In the genomic region with DNA sequence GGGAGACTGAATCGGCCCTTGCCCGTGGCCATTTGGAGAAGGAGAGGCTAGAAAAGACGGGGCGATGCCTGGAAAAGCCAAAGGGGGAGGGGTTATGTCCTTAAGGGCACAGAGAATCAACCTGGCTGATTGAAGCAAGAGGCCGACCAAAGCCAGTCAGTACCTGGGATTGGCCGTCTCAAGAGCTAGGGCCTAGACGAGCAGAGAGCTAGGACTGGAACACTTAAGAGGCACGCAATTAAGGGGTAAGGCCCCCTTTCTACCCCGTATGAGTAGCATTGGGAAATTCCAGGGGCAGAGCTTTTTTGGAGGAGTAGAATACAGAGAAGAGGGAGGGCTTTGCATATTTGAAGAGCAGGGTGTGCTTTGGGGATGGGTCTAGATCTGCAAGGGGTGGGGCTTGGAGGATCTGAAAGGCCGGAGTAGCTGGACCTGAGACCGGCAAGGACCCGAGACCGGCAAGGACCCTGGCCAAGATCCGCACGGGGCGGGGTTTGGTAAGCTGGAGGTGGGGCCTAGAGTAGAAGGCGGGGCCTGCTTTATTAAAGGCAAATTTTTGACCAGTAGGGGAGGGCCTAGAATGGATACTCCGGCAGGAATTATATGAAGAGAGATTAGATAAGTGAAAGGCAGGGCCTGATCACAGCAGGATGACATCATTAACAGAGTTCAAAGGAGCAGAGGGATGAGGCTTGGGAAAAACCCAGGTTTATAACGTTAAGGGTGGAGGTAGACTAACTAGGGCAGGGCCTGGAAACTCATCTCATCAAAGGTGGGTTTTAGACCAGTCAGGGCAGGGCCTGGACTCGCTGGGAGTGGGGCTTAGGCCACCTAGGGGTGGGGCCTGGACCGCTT, we compare ENCODE assay signal across 1 cellular context.
TF ChIP-seq lines count a peak whose summit lies in the region.

No MANE protein-coding gene starts in this region.

TF ChIP-seq in H1, 55 proteins besides CTCF, POLR2A, EP300 and RAD21:
- TF ChIP-seq MAX (IDR thresholded peaks at IDR 0.05) = 0 out of 2 replicates have a peak, but pooled peaks have one; percentile 5
- peak; percentile 10 for TF ChIP-seq KDM4A (IDR thresholded peaks at IDR 0.05; ENCODE audit: low read depth, low read length, severe bottlenecking)
- 0 out of 2 replicates have a peak, but pooled peaks have one; percentile 19 for TF ChIP-seq PHF8 (conservative IDR thresholded peaks at IDR 0.05; ENCODE audit: low read depth, low read length)
- no peak; the same call in 1 of the 2 replicates for TF ChIP-seq RBBP5 (IDR thresholded peaks at IDR 0.05; ENCODE audit: borderline replicate concordance, low read depth, low read length)
- TF ChIP-seq SP4 (IDR thresholded peaks at IDR 0.05; ENCODE audit: low read length) = peak; percentile 88
- TF ChIP-seq BRCA1 (IDR thresholded peaks at IDR 0.05; ENCODE audit: low read depth, low read length) = no peak
- TF ChIP-seq SP1 (IDR thresholded peaks at IDR 0.05; ENCODE audit: low read depth, low read length) = peak; percentile 53; the same call in 1 of the 2 replicates
- TF ChIP-seq, protein P1, sequence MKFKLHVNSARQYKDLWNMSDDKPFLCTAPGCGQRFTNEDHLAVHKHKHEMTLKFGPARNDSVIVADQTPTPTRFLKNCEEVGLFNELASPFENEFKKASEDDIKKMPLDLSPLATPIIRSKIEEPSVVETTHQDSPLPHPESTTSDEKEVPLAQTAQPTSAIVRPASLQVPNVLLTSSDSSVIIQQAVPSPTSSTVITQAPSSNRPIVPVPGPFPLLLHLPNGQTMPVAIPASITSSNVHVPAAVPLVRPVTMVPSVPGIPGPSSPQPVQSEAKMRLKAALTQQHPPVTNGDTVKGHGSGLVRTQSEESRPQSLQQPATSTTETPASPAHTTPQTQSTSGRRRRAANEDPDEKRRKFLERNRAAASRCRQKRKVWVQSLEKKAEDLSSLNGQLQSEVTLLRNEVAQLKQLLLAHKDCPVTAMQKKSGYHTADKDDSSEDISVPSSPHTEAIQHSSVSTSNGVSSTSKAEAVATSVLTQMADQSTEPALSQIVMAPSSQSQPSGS (IDR thresholded peaks at IDR 0.05; ENCODE audit: low read length) = peak; percentile 94
- no peak for TF ChIP-seq CBX8 (IDR thresholded peaks at IDR 0.05; ENCODE audit: borderline replicate concordance, low read depth, low read length)
